22 cellular contexts compared by ENCODE assay signal in genomic region chr10:115653473-115653872, GRCh38.
"Had no signal": no experiment of that assay in that cellular context is flagged by ENCODE, and none has a peak within 500 bp of the region (broad histone marks: within the 10 kb centered on the region; RNA-seq: fewer than 3 reads in every experiment).

No MANE protein-coding gene starts in this region.

- DNase-seq: activated CD4-positive, alpha-beta T cell treated with anti-CD3 and anti-CD28 coated beads for 36 hours; activated CD4-positive, alpha-beta T cell treated with anti-CD3 and anti-CD28 coated beads, Interleukin-2, amount 50 U/mL, for 4 hours; activated CD8-positive, alpha-beta memory T cell treated with anti-CD3 and anti-CD28 coated beads for 24 hours; activated CD8-positive, alpha-beta memory T cell treated with anti-CD3 and anti-CD28 coated beads, Interleukin-2, amount 50 U/mL, for 4 hours; activated naive CD4-positive, alpha-beta T cell; activated T-cell treated with anti-CD3 and anti-CD28 coated beads, Interleukin-2, amount 50 U/mL, for 24 hours; adrenal gland; central memory CD4-positive, alpha-beta T cell; effector memory CD4-positive, alpha-beta T cell; gastrocnemius medialis; hippocampal formation; mucosa of descending colon; naive B cell; occipital lobe; spleen; stimulated activated CD4-positive, alpha-beta T cell treated with anti-CD3 and anti-CD28 coated beads, Interleukin-4, amount 100 ng/mL, for 1 hour; stimulated activated naive CD4-positive, alpha-beta T cell treated with Interleukin-2 at 50 U/mL for 16 hours; T-helper 9 cell; upper lobe of left lung had no signal

- H3K27ac ChIP-seq: adrenal gland, esophagus muscularis mucosa, gastrocnemius medialis, spleen, upper lobe of left lung had no signal

- H3K27me3 ChIP-seq: adrenal gland, esophagus muscularis mucosa, gastrocnemius medialis, spleen, upper lobe of left lung had no signal

- H3K4me1 ChIP-seq: adrenal gland, esophagus muscularis mucosa, gastrocnemius medialis, spleen, upper lobe of left lung had no signal

- H3K9me3 ChIP-seq: adrenal gland, esophagus muscularis mucosa, gastrocnemius medialis, mucosa of descending colon, spleen, upper lobe of left lung had no signal

- FAIRE-seq: astrocyte, islet of Langerhans had no signal

- H3K36me3 ChIP-seq: adrenal gland, esophagus muscularis mucosa, gastrocnemius medialis, spleen, upper lobe of left lung had no signal

- H3K4me3 ChIP-seq: adrenal gland, esophagus muscularis mucosa, gastrocnemius medialis, mucosa of descending colon, spleen, upper lobe of left lung had no signal
